In genomic region chr6:2471474-2471873, GRCh38 we compare ENCODE assay signal across 32 cellular contexts.
DNase-seq lines count a peak whose midpoint lies in the region; ATAC-seq, FAIRE-seq and TF ChIP-seq lines count a peak whose summit lies in the region.
"Had no signal": no experiment of that assay in that cellular context is flagged by ENCODE, and none has a peak within 500 bp of the region (broad histone marks: within the 10 kb centered on the region; RNA-seq: fewer than 3 reads in every experiment).

No MANE protein-coding gene starts in this region.

- no peak overlapping the region for H3K4me3 ChIP-seq in HepG2 (replicated peaks in 1 of 3; ENCODE audit: insufficient read depth in 1 of 3, low read depth in 2 of 3, low read length in 3 of 3)
- no peak overlapping the region for H3K4me3 ChIP-seq in right lobe of liver
- no peak overlapping the region for H3K4me3 ChIP-seq in bronchial epithelial cell (ENCODE audit: low read depth, low read length)
- H3K4me3 ChIP-seq: A549, coronary artery, esophagus muscularis mucosa, HAP-1, hepatocyte, left lung, SJSA1, skin epidermis, suprapubic skin had no signal

- ATAC-seq in HepG2 (no peak), right lobe of liver (no peak), HG02571 (IDR thresholded peaks at IDR 0.05; ENCODE audit: unreplicated experiment) (no peak)
- ATAC-seq: A549; effector memory CD8-positive, alpha-beta T cell; left lung; Panc1; stimulated activated naive B cell treated with anti-CD40 and anti-IgM and Interleukin-4, amounts not matched to agents 10 μg/mL and 1 μg/mL and 100 μg/mL, for 72 hours had no signal

- TF ChIP-seq POLR2A in HepG2 (IDR thresholded peaks at IDR 0.05; ENCODE audit: insufficient read depth in 1 of 2, low read depth in 2 of 2, low read length in 2 of 2): no peak
- no peak for TF ChIP-seq POLR2A in right lobe of liver (IDR thresholded peaks at IDR 0.05)

- no peak for DNase-seq in HepG2 (ENCODE audit: low spot score)
- DNase-seq in right lobe of liver: no peak
- peak; percentile 54 for DNase-seq in NCI-H345 (lab: John Stamatoyannopoulos, UW)
- DNase-seq in bronchial epithelial cell (ENCODE audit: low read depth): peak; percentile 20
- DNase-seq in MV-4-11 (lab: John Stamatoyannopoulos, UW): no peak
- no peak for DNase-seq in HuH-7 (ENCODE audit: low spot score)
- DNase-seq in CD1c-positive myeloid dendritic cell (ENCODE audit: extremely low spot score): no peak
- DNase-seq: activated CD4-positive, alpha-beta T cell treated with anti-CD3 and anti-CD28 coated beads, Interleukin-2, amount 10 ng/mL, durations not matched to agents 24 days and 14 days; activated naive CD4-positive, alpha-beta T cell treated with anti-CD3 and anti-CD28 coated beads, Interleukin-2, amount 50 U/mL, for 16 hours; Caco-2; effector memory CD8-positive, alpha-beta T cell; EL; Kasumi-1; left lung; mesendoderm; naive B cell; NCI-H226; nucleus accumbens; stimulated activated CD4-positive, alpha-beta T cell treated with anti-CD3 and anti-CD28 coated beads, Interleukin-4, amount 100 ng/mL, for 1 hour; stimulated activated naive B cell treated with anti-CD40 and anti-IgM and Interleukin-4, amounts not matched to agents 10 μg/mL and 1 μg/mL and 100 μg/mL, for 72 hours had no signal

- no peak overlapping the region for H3K9ac ChIP-seq in HepG2 (ENCODE audit: insufficient read depth, low read depth, low read length)

- no TSS peak for BruUV-seq in HepG2 (replicated peaks; lab: Mats Ljungman, UMichigan)

- FAIRE-seq in HepG2 (lab: Jason Lieb, UNC) (no peak), bronchial epithelial cell (lab: Jason Lieb, UNC) (no peak)
- FAIRE-seq: A549, frontal cortex, GM19239 had no signal

- H3K36me3 ChIP-seq in HepG2 (replicated peaks in 1 of 2; ENCODE audit: control insufficient read depth in 1 of 2, insufficient read depth in 2 of 2, low read length in 2 of 2) (no peaks in the 10 kb centered on the region), right lobe of liver (no peaks in the 10 kb centered on the region), bronchial epithelial cell (ENCODE audit: control insufficient read depth, insufficient read depth, low read length) (no peaks in the 10 kb centered on the region)
- H3K36me3 ChIP-seq: esophagus muscularis mucosa, HAP-1, left lung, SJSA1, suprapubic skin had no signal

- no peak overlapping the region for H3K4me2 ChIP-seq in HepG2 (ENCODE audit: low read depth, low read length)
- H3K4me2 ChIP-seq: A549, hepatocyte had no signal

- no peak overlapping the region for H2AFZ ChIP-seq in HepG2 (ENCODE audit: low read length)
- H2AFZ ChIP-seq: hepatocyte had no signal

- intact Hi-C loops in HepG2 (cut with micrococcal nuclease; ENCODE audit: unreplicated experiment) (no loop called here), right lobe of liver (cut with DNase I) (no loop called here)

- no peaks in the 10 kb centered on the region for H3K79me2 ChIP-seq in HepG2 (ENCODE audit: insufficient read depth, low read length)
- H3K79me2 ChIP-seq: hepatocyte had no signal

- POLR2A ChIA-PET in HepG2 (lab: Yijun Ruan, JAX): no interaction called here

- CTCF ChIA-PET in HepG2 (lab: Yijun Ruan, JAX; ENCODE audit: low intra/inter-chr PET ratio, low total read pairs): no interaction called here

- WGBS in HepG2 (ENCODE audit: low lambda C conversion rate): 24% methylated on average over 9 of the region's 9 CpGs
- WGBS in right lobe of liver (ENCODE audit: insufficient coverage, low coverage, low lambda C conversion rate, missing lambda C conversion rate): 71% methylated on average over 6 of the region's 9 CpGs

- H4K20me1 ChIP-seq in HepG2 (ENCODE audit: insufficient read depth, low read length): no peaks in the 10 kb centered on the region

- H3K9me3 ChIP-seq in HepG2 (ENCODE audit: low read length): no peaks in the 10 kb centered on the region
- no peaks in the 10 kb centered on the region for H3K9me3 ChIP-seq in right lobe of liver
- H3K9me3 ChIP-seq: A549, esophagus muscularis mucosa, HAP-1, left lung, SJSA1, suprapubic skin had no signal

- no peak for TF ChIP-seq EP300 in HepG2 (IDR thresholded peaks at IDR 0.05; ENCODE audit: low read depth in 2 of 2, low read length in 2 of 2)
- TF ChIP-seq EP300 in HepG2 (CRISPR knock-in tag; IDR thresholded peaks at IDR 0.05; ENCODE audit: borderline replicate concordance): no peak

- H3K27ac ChIP-seq in HepG2 (ENCODE audit: extremely low read length, insufficient read depth, low read length) (no peak overlapping the region), right lobe of liver (no peak overlapping the region)
- H3K27ac ChIP-seq: A549, coronary artery, esophagus muscularis mucosa, hepatocyte, left lung, SJSA1, skin epidermis, suprapubic skin had no signal

- in situ Hi-C loops in HepG2 (cut with HindIII; ENCODE audit: extremely low pct_ligation_motif_present, low pct_unique_long_range_greater_than_20kb): no loop called here

- TF ChIP-seq CTCF in HepG2 (CRISPR knock-in tag; IDR thresholded peaks at IDR 0.05) (no peak), right lobe of liver (IDR thresholded peaks at IDR 0.05) (no peak), bronchial epithelial cell (IDR thresholded peaks at IDR 0.05; ENCODE audit: insufficient read depth, low read length, severe bottlenecking) (no peak)

- no peak for TF ChIP-seq RAD21 in HepG2 (CRISPR knock-in tag; IDR thresholded peaks at IDR 0.05)

- peaks cover 6% of the 10 kb centered on the region for H3K4me1 ChIP-seq in HepG2 (ENCODE audit: insufficient read depth, low read length)
- no peaks in the 10 kb centered on the region for H3K4me1 ChIP-seq in right lobe of liver
- H3K4me1 ChIP-seq: HAP-1, left lung, suprapubic skin had no signal

- H3K27me3 ChIP-seq in HepG2 (ENCODE audit: control insufficient read depth in 1 of 2, insufficient read depth in 2 of 2, low read length in 2 of 2): peaks cover 5 to 23% of the 10 kb centered on the region in 2 experiments; a peak in 2 of 5 replicates
- H3K27me3 ChIP-seq in right lobe of liver: no peaks in the 10 kb centered on the region
- H3K27me3 ChIP-seq in bronchial epithelial cell (ENCODE audit: control insufficient read depth, insufficient read depth, low read length): peaks cover 1% of the 10 kb centered on the region
- H3K27me3 ChIP-seq: esophagus muscularis mucosa, SJSA1 had no signal

TF ChIP-seq in HepG2, 621 proteins besides CTCF, POLR2A, EP300 and RAD21 (continues in another document):
- TF ChIP-seq ELF3 (CRISPR knock-in tag; IDR thresholded peaks at IDR 0.05): no peak
- TF ChIP-seq, protein P1, sequence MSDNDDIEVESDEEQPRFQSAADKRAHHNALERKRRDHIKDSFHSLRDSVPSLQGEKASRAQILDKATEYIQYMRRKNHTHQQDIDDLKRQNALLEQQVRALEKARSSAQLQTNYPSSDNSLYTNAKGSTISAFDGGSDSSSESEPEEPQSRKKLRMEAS (IDR thresholded peaks at IDR 0.05): peak; percentile 24; the same call in 1 of the 2 replicates
- TF ChIP-seq HNF4A (CRISPR knock-in tag; IDR thresholded peaks at IDR 0.05): peak; percentile 47
- no peak for TF ChIP-seq CC2D1A (CRISPR knock-in tag; IDR thresholded peaks at IDR 0.05)
- peak; percentile 72; the same call in 1 of the 2 replicates for TF ChIP-seq TFAP4 (IDR thresholded peaks at IDR 0.05; ENCODE audit: borderline replicate concordance, low read depth)
- TF ChIP-seq GRHL1 (CRISPR knock-in tag; conservative IDR thresholded peaks at IDR 0.05): no peak
- TF ChIP-seq, protein P2, sequence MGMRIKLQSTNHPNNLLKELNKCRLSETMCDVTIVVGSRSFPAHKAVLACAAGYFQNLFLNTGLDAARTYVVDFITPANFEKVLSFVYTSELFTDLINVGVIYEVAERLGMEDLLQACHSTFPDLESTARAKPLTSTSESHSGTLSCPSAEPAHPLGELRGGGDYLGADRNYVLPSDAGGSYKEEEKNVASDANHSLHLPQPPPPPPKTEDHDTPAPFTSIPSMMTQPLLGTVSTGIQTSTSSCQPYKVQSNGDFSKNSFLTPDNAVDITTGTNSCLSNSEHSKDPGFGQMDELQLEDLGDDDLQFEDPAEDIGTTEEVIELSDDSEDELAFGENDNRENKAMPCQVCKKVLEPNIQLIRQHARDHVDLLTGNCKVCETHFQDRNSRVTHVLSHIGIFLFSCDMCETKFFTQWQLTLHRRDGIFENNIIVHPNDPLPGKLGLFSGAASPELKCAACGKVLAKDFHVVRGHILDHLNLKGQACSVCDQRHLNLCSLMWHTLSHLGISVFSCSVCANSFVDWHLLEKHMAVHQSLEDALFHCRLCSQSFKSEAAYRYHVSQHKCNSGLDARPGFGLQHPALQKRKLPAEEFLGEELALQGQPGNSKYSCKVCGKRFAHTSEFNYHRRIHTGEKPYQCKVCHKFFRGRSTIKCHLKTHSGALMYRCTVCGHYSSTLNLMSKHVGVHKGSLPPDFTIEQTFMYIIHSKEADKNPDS (CRISPR knock-in tag; IDR thresholded peaks at IDR 0.05): no peak
- TF ChIP-seq PPARG (CRISPR knock-in tag; conservative IDR thresholded peaks at IDR 0.05): 0 out of 2 replicates have a peak, but pooled peaks have one; percentile 55
- TF ChIP-seq SOX13 (IDR thresholded peaks at IDR 0.05): no peak
- TF ChIP-seq SOX13 (CRISPR knock-in tag; conservative IDR thresholded peaks at IDR 0.05 in 1 of 2, IDR thresholded peaks at IDR 0.05 in 1 of 2): 0 out of 4 replicates have a peak, but pooled peaks of 1 of the 2 experiments have one; percentile 12
- TF ChIP-seq FIP1L1 (IDR thresholded peaks at IDR 0.05; ENCODE audit: borderline replicate concordance, insufficient read depth, low read depth, low read length): no peak

Comparison
In these comparisons a context has a peak if more than half of its experiments do, and no peak if none do; other contexts are left out.
1. DNase-seq: peak in NCI-H345 (single experiment) and bronchial epithelial cell (single experiment); none in HepG2 (single experiment), right lobe of liver (0 of 3), MV-4-11 (single experiment), HuH-7 (single experiment) and CD1c-positive myeloid dendritic cell (single experiment).